8 cellular contexts compared by ENCODE assay signal in genomic region chr17:79082311-79083190, GRCh38. TPM values are rescaled to one million over a fixed set of nuclear protein-coding genes. Genes with fewer than 3 reads are reported as not detected.
DNase-seq lines count a peak whose midpoint lies in the region; ATAC-seq, FAIRE-seq and TF ChIP-seq lines count a peak whose summit lies in the region.

No MANE protein-coding gene starts in this region.

- H3K36me3 ChIP-seq in A673 (ENCODE audit: insufficient read depth, low read length, poor library complexity, severe bottlenecking) (peaks cover 2% of the 10 kb centered on the region), PC-3 (ENCODE audit: low read depth, low read length) (peaks cover 35% of the 10 kb centered on the region; the same call in 1 of the 2 replicates), heart right ventricle (peaks cover 4 to 99% (median 57%) of the 10 kb centered on the region in 9 donors)

- TF ChIP-seq CTCF in A673 (conservative IDR thresholded peaks at IDR 0.05; ENCODE audit: low read depth, low read length) (peak; percentile 93), PC-3 (conservative IDR thresholded peaks at IDR 0.05; ENCODE audit: low read depth, low read length) (peak; percentile 98), heart right ventricle (IDR thresholded peaks at IDR 0.05) (peak; percentile 67 to 88 (median 83))

- peak; percentile 51 for FAIRE-seq in GM12891 (lab: Jason Lieb, UNC)

- H3K4me1 ChIP-seq in A673 (ENCODE audit: insufficient read depth, low read length, poor library complexity, severe bottlenecking) (no peaks in the 10 kb centered on the region), PC-3 (ENCODE audit: insufficient read depth, low read length) (no peaks in the 10 kb centered on the region), heart right ventricle (peaks cover 0 to 21% (median 10%) of the 10 kb centered on the region in 9 donors)

- H3K79me2 ChIP-seq in PC-3 (ENCODE audit: low read length) = no peaks in the 10 kb centered on the region

- 0 out of 2 replicates have a peak, but pooled peaks cover 9% of the 10 kb centered on the region for H4K20me1 ChIP-seq in PC-3 (ENCODE audit: low read length)

- no peaks in the 10 kb centered on the region for H3K27me3 ChIP-seq in A673 (replicated peaks; ENCODE audit: insufficient read depth, low read depth, low read length, poor library complexity)
- H3K27me3 ChIP-seq in PC-3 (ENCODE audit: low read length) = no peaks in the 10 kb centered on the region
- H3K27me3 ChIP-seq in heart right ventricle = no peaks in the 10 kb centered on the region

- ATAC-seq in PC-3 (peak; percentile 66), heart right ventricle (peak in 7 of 8 donors; percentile 21 to 71 (median 46)), GM21423 (IDR thresholded peaks at IDR 0.05; ENCODE audit: unreplicated experiment) (no peak)

- no peak overlapping the region for H3K9ac ChIP-seq in PC-3 (ENCODE audit: low read length)

- intact Hi-C loops in A673 (cut with micrococcal nuclease; ENCODE audit: unreplicated experiment) = loop anchor here (5.0 kb wide), 1 partner anchor 35 kb away; no protein-coding TSS in a partner anchor
- intact Hi-C loops in PC-3 (cut with micrococcal nuclease) = loop anchor here (1.0 kb wide), 3 partner anchors 17 to 63 kb away; no protein-coding TSS in a partner anchor
- intact Hi-C loops in heart right ventricle (cut with DNase I) = loop anchor here in 7 of 10 donors (5.0 to 10.0 kb wide), 6 partner anchors 35 to 632 kb away; partner anchors contain the start of gene C1QTNF1 (in 1 of the 7)

- no peaks in the 10 kb centered on the region for H3F3A ChIP-seq in PC-3 (ENCODE audit: low read length, unreplicated experiment)

- H3K27ac ChIP-seq in A673 (ENCODE audit: low read depth, low read length, poor library complexity, severe bottlenecking) (no peak overlapping the region), PC-3 (ENCODE audit: low read length) (no peak overlapping the region), heart right ventricle (no peak overlapping the region)

- POLR2A ChIA-PET in A673 (lab: Charles Lee; ENCODE audit: low non-redundant PET) (no interaction called here), PC-3 (lab: Charles Lee; ENCODE audit: unreplicated experiment) (no interaction called here)

- H3K4me2 ChIP-seq in PC-3 (ENCODE audit: low read length) = no peak overlapping the region

- H3K9me2 ChIP-seq in PC-3 (replicated peaks; ENCODE audit: low read length) = no peaks in the 10 kb centered on the region

- no peak overlapping the region for H2AFZ ChIP-seq in PC-3 (ENCODE audit: low read length)

- 62 to 67% methylated on average over 41 of the region's 41 CpGs for whole genome bisulfite sequencing in heart right ventricle, 2 donors

- TF ChIP-seq POLR2A in GM12891 (IDR thresholded peaks at IDR 0.05; ENCODE audit: low read depth, low read length) = no peak

- CTCF ChIA-PET in A673 (lab: Charles Lee) = no interaction called here
- CTCF ChIA-PET in PC-3 (lab: Charles Lee) = interaction anchor here (0.6 kb wide), 1 partner anchor 37 kb away, joined by 4 read pairs; no protein-coding TSS in a partner anchor

- H3K4me3 ChIP-seq in A673 (ENCODE audit: low read depth, low read length, poor library complexity, severe bottlenecking) = no peak overlapping the region
- H3K4me3 ChIP-seq in PC-3 (ENCODE audit: low read length) = no peak overlapping the region
- H3K4me3 ChIP-seq in heart right ventricle = no peak overlapping the region

- no TSS peak for BruUV-seq in A673 (replicated peaks; lab: Mats Ljungman, UMichigan)
- BruUV-seq in PC-3 (replicated peaks; lab: Mats Ljungman, UMichigan) = no TSS peak

- H3K9me3 ChIP-seq in A673 (ENCODE audit: low read depth, low read length, poor library complexity, severe bottlenecking) (no peaks in the 10 kb centered on the region), PC-3 (ENCODE audit: low read length) (no peaks in the 10 kb centered on the region), heart right ventricle (no peaks in the 10 kb centered on the region)

- DNase-seq in A673 (ENCODE audit: low spot score) = peak; percentile 44
- peak; percentile 76 for DNase-seq in GM12891 (ENCODE audit: insufficient read length, low spot score)
- DNase-seq in PC-3 = peak; percentile 73
- peak; percentile 83 for DNase-seq in activated effector memory CD4-positive, alpha-beta T cell treated with anti-CD3 and anti-CD28 coated beads, Interleukin-2, amount 50 U/mL, for 16 hours
- peak; percentile 46 to 52 for DNase-seq in heart right ventricle
- peak in 2 of 3 donors; percentile 37 to 43 for DNase-seq in stimulated activated CD4-positive, alpha-beta T cell treated with anti-CD3 and anti-CD28 coated beads, Interleukin-12 subunit alpha, Interleukin-12 subunit beta, amount 100 ng/mL, for 48 hours (ENCODE audit: low read depth in 2 of 3, low spot score in 1 of 3)
- no peak for DNase-seq in dedifferentiated amniotic fluid mesenchymal stem cell (ENCODE audit: extremely low spot score)

TF ChIP-seq in GM12891, 5 proteins besides CTCF, POLR2A, EP300 and RAD21:
- TF ChIP-seq POU2F2 (IDR thresholded peaks at IDR 0.05; ENCODE audit: low read depth, low read length) = no peak
- TF ChIP-seq POLR2AphosphoS5 (IDR thresholded peaks at IDR 0.05; ENCODE audit: low read depth, low read length) = no peak
- TF ChIP-seq TAF1 (IDR thresholded peaks at IDR 0.05; ENCODE audit: low read depth, low read length) = no peak
- TF ChIP-seq PAX5 (IDR thresholded peaks at IDR 0.05; ENCODE audit: insufficient read depth, low read length, severe bottlenecking) = no peak
- TF ChIP-seq SPI1 (IDR thresholded peaks at IDR 0.05; ENCODE audit: low read depth, low read length) = no peak

RNA-seq across cellular contexts. Expression of gene ENGASE, which starts 7.9 kb away (rescaled TPM):
- total RNA-seq in A673 (2021) (24.4 and 33.6 TPM in 2 replicates), PC-3 (2014; rRNA removed) (34.5 and 58.1 TPM in 2 replicates), heart right ventricle (10 to 100 TPM; 20.1 to 45.5 (median 26.6) TPM)
- polyA plus RNA-seq in GM12891 (2012; ENCODE audit: low read depth, missing spikeins) = 6.2 TPM
- polyA plus RNA-seq in heart right ventricle = 10 to 100 TPM in 1 of 2 donors, 1 to 10 TPM in 1; 9.7 to 54.1 TPM

RNA-seq across cellular contexts. Expression of gene C1QTNF1, which starts 58.6 kb away (rescaled TPM):
- total RNA-seq in A673 (2021) (3.8 and 6.3 TPM in 2 replicates), PC-3 (2014; rRNA removed) (18.6 and 21.0 TPM in 2 replicates), heart right ventricle (100 to 1,000 TPM in 3 of 10 donors, 10 to 100 TPM in 7; 29.3 to 685 (median 62.8) TPM)
- 0.05 TPM for polyA plus RNA-seq in GM12891 (2012; ENCODE audit: low read depth, missing spikeins)
- 100 to 1,000 TPM; 108 to 224 TPM for polyA plus RNA-seq in heart right ventricle
